8 cellular contexts compared by ENCODE assay signal in genomic region chr5:399296-400281, GRCh38. TPM values are rescaled to one million over a fixed set of nuclear protein-coding genes. Genes with fewer than 3 reads are reported as not detected.
DNase-seq lines count a peak whose midpoint lies in the region; ATAC-seq and TF ChIP-seq lines count a peak whose summit lies in the region.

No MANE protein-coding gene starts in this region.

- H3K27ac ChIP-seq in fibroblast of lung (ENCODE audit: insufficient read depth, low read length) (peak overlapping the region; percentile 100), tibial artery (peak overlapping the region in 1 of 2 donors; percentile 20)

- H3K9me3 Mint-ChIP-seq in natural killer cell treated with Interleukin-12 subunit alpha and Interleukin-12 subunit beta and Interleukin-15 and Interleukin-18, amount 100 ng/mL, for 72 hours: no peaks in the 10 kb centered on the region

- H3K27ac Mint-ChIP-seq in natural killer cell treated with Interleukin-12 subunit alpha and Interleukin-12 subunit beta and Interleukin-15 and Interleukin-18, amount 100 ng/mL, for 72 hours: peak overlapping the region in 1 of 2 donors; percentile 77

- H3K4me3 Mint-ChIP-seq in natural killer cell treated with Interleukin-12 subunit alpha and Interleukin-12 subunit beta and Interleukin-15 and Interleukin-18, amount 100 ng/mL, for 72 hours: peak overlapping the region; percentile 45

- peak overlapping the region; percentile 86 for H3K9ac ChIP-seq in fibroblast of lung (ENCODE audit: insufficient read depth, low read length)

- H3K36me3 ChIP-seq in fibroblast of lung (ENCODE audit: control insufficient read depth, insufficient read depth, low read length) (peaks cover 3% of the 10 kb centered on the region), tibial artery (no peaks in the 10 kb centered on the region)

- peak; percentile 75 for ATAC-seq in GM19023 (IDR thresholded peaks at IDR 0.05; ENCODE audit: unreplicated experiment)
- peak; percentile 59 for ATAC-seq in HG03095 (IDR thresholded peaks at IDR 0.05; ENCODE audit: unreplicated experiment)
- peak; percentile 82 to 83 for ATAC-seq in natural killer cell treated with Interleukin-12 subunit alpha and Interleukin-12 subunit beta and Interleukin-15 and Interleukin-18, amount 100 ng/mL, for 72 hours

- intact Hi-C loops in tibial artery (cut with DNase I; ENCODE audit: low total_unique reads): no loop called here

- no peak overlapping the region for H2AFZ ChIP-seq in fibroblast of lung (ENCODE audit: low read length)

- peak overlapping the region; percentile 72 for H3K4me2 ChIP-seq in fibroblast of lung (ENCODE audit: extremely low read depth, insufficient read depth, low read length)

- peak; percentile 56 for DNase-seq in Ammon's horn (ENCODE audit: low spot score)
- peak; percentile 94 for DNase-seq in NCI-H2107 (lab: John Stamatoyannopoulos, UW)
- DNase-seq in activated CD4-positive, alpha-beta T cell treated with anti-CD3 and anti-CD28 coated beads, Interleukin-2, amount 50 U/mL, for 48 hours: peak; percentile 60 to 71
- DNase-seq in fibroblast of lung (ENCODE audit: low read depth in 2 of 2): peak; percentile 92 to 94
- peak; percentile 75 for DNase-seq in natural killer cell treated with Interleukin-12 subunit alpha and Interleukin-12 subunit beta and Interleukin-15 and Interleukin-18, amount 100 ng/mL, for 72 hours (ENCODE audit: low spot score)
- peak; percentile 79 to 93 for DNase-seq in tibial artery

- no peak for TF ChIP-seq CTCF in fibroblast of lung (conservative IDR thresholded peaks at IDR 0.05 in 1 of 2, IDR thresholded peaks at IDR 0.05 in 1 of 2; ENCODE audit: low read depth in 1 of 2, low read length in 2 of 2)
- no peak for TF ChIP-seq CTCF in tibial artery (IDR thresholded peaks at IDR 0.05)

- H3K4me3 ChIP-seq in fibroblast of lung (replicated peaks in 1 of 4; ENCODE audit: control extremely low read depth in 1 of 4, insufficient read depth in 1 of 4, low read depth in 3 of 4, low read length in 4 of 4) (peak overlapping the region in 3 of 4 experiments; percentile 16 to 48 (median 32)), tibial artery (peak overlapping the region; percentile 29 to 34)

- H3K79me2 ChIP-seq in fibroblast of lung (ENCODE audit: control insufficient read depth, insufficient read depth, low read length): peaks cover 9% of the 10 kb centered on the region

- peaks cover 3 to 12% of the 10 kb centered on the region in 2 donors for H3K4me1 Mint-ChIP-seq in natural killer cell treated with Interleukin-12 subunit alpha and Interleukin-12 subunit beta and Interleukin-15 and Interleukin-18, amount 100 ng/mL, for 72 hours (ENCODE audit: low read depth in 2 of 2)

- H3K36me3 Mint-ChIP-seq in natural killer cell treated with Interleukin-12 subunit alpha and Interleukin-12 subunit beta and Interleukin-15 and Interleukin-18, amount 100 ng/mL, for 72 hours: no peaks in the 10 kb centered on the region

- peaks cover 41% of the 10 kb centered on the region for H3K4me1 ChIP-seq in fibroblast of lung (ENCODE audit: control insufficient read depth, extremely low read depth, insufficient read depth, low read length)
- H3K4me1 ChIP-seq in tibial artery: peaks cover 0 to 19% (median 14%) of the 10 kb centered on the region in 4 donors

- H3K9me3 ChIP-seq in fibroblast of lung (ENCODE audit: control insufficient read depth, insufficient read depth, low read depth, low read length) (no peaks in the 10 kb centered on the region), tibial artery (no peaks in the 10 kb centered on the region)

- H4K20me1 ChIP-seq in fibroblast of lung (ENCODE audit: control insufficient read depth, extremely low read depth, insufficient read depth, low read length): no peaks in the 10 kb centered on the region

- H3K27me3 ChIP-seq in fibroblast of lung (ENCODE audit: control insufficient read depth, insufficient read depth, low read length): no peaks in the 10 kb centered on the region
- peaks cover 0 to 27% of the 10 kb centered on the region in 2 donors for H3K27me3 ChIP-seq in tibial artery

- H3K27me3 Mint-ChIP-seq in natural killer cell treated with Interleukin-12 subunit alpha and Interleukin-12 subunit beta and Interleukin-15 and Interleukin-18, amount 100 ng/mL, for 72 hours: peaks cover 18% of the 10 kb centered on the region in 2 donors

RNA-seq across cellular contexts. Expression of gene EXOC3, which starts 43.4 kb away (rescaled TPM):
- total RNA-seq in fibroblast of lung: 34.5 and 36.5 TPM in 2 replicates
- 19.9 and 24.3 TPM in 2 replicates for polyA plus RNA-seq in fibroblast of lung
- polyA plus RNA-seq in fibroblast of lung (2012): 36.3 and 49.1 TPM in 2 replicates
- 38.8 and 41.0 TPM in 2 replicates for polyA minus RNA-seq in fibroblast of lung (ENCODE audit: low replicate concordance)
- 10 to 100 TPM; 60.2 to 89.8 TPM for total RNA-seq in natural killer cell treated with Interleukin-12 subunit alpha and Interleukin-12 subunit beta and Interleukin-15 and Interleukin-18, amount 100 ng/mL, for 72 hours
